In genomic region chr10:124708246-124708779, GRCh38 we compare ENCODE assay signal across 9 cellular contexts. TPM values are rescaled to one million over a fixed set of nuclear protein-coding genes. Genes with fewer than 3 reads are reported as not detected.
DNase-seq lines count a peak whose midpoint lies in the region; ATAC-seq and TF ChIP-seq lines count a peak whose summit lies in the region.
"Had no signal": no experiment of that assay in that cellular context is flagged by ENCODE, and none has a peak within 500 bp of the region (broad histone marks: within the 10 kb centered on the region; RNA-seq: fewer than 3 reads in every experiment).

No MANE protein-coding gene starts in this region.

- no peak overlapping the region for H3K4me3 ChIP-seq in gastroesophageal sphincter
- H3K4me3 ChIP-seq in sigmoid colon: no peak overlapping the region

- in situ Hi-C loops in KBM-7 (cut with MboI; ENCODE audit: low pct_unique_long_range_greater_than_20kb, low sequenced_read_pairs): no loop called here

- intact Hi-C loops in sigmoid colon (cut with DNase I): no loop called here

- WGBS in gastroesophageal sphincter (ENCODE audit: low coverage in 1 of 2), 2 donors: 20 to 39% methylated on average over 2 to 6 of the region's 9 CpGs
- WGBS in sigmoid colon, 2 donors: 45 to 67% methylated on average over 9 of the region's 9 CpGs

- H3K9me3 ChIP-seq in gastroesophageal sphincter (no peaks in the 10 kb centered on the region), sigmoid colon (no peaks in the 10 kb centered on the region)

- H3K4me1 ChIP-seq in gastroesophageal sphincter: peaks cover 6 to 85% (median 65%) of the 10 kb centered on the region in 3 donors
- peaks cover 0 to 79% (median 69%) of the 10 kb centered on the region in 4 donors for H3K4me1 ChIP-seq in sigmoid colon

- no peak for ATAC-seq in gastroesophageal sphincter
- no peak for ATAC-seq in HG02571 (IDR thresholded peaks at IDR 0.05; ENCODE audit: unreplicated experiment)

- no peaks in the 10 kb centered on the region for H3K27me3 ChIP-seq in gastroesophageal sphincter
- no peaks in the 10 kb centered on the region for H3K27me3 ChIP-seq in sigmoid colon

- peak; percentile 70 for DNase-seq in HuH-7.5 (ENCODE audit: low spot score)
- peak; percentile 50 for DNase-seq in NCI-H748 treated with DMSO at 0.1 percent for 48 hours (lab: John Stamatoyannopoulos, UW)
- DNase-seq in sigmoid colon: no peak
- DNase-seq in KBM-7: no peak
- DNase-seq in effector CD8-positive, alpha-beta T cell (lab: John Stamatoyannopoulos, UW): no peak
- no peak for DNase-seq in HCEC 1CT
- DNase-seq: stimulated activated CD4-positive, alpha-beta T cell treated with anti-CD3 and anti-CD28 coated beads, Interleukin-4, amount 100 ng/mL, for 4 hours had no signal

- H3K27ac ChIP-seq in gastroesophageal sphincter: peak overlapping the region in 3 of 4 donors; percentile 80 to 84 (median 80)
- H3K27ac ChIP-seq in sigmoid colon: peak overlapping the region; percentile 55 to 76 (median 62)

- TF ChIP-seq CTCF in gastroesophageal sphincter (IDR thresholded peaks at IDR 0.05) (no peak), sigmoid colon (IDR thresholded peaks at IDR 0.05) (no peak)

- TF ChIP-seq POLR2A in gastroesophageal sphincter (IDR thresholded peaks at IDR 0.05) (no peak), sigmoid colon (IDR thresholded peaks at IDR 0.05) (no peak)

- no peak for TF ChIP-seq EP300 in gastroesophageal sphincter (IDR thresholded peaks at IDR 0.05)
- TF ChIP-seq EP300 in sigmoid colon (IDR thresholded peaks at IDR 0.05): no peak

- H3K36me3 ChIP-seq in gastroesophageal sphincter (peaks cover 0 to 14% of the 10 kb centered on the region in 2 donors), sigmoid colon (peaks cover 0 to 25% (median 2%) of the 10 kb centered on the region in 4 donors)

RNA-seq across cellular contexts. Expression of gene FAM53B, which starts 35.9 kb away (rescaled TPM):
- total RNA-seq in gastroesophageal sphincter: 10 to 100 TPM; 24.5 to 33.0 (median 30.2) TPM
- total RNA-seq in sigmoid colon: 10 to 100 TPM; 32.3 to 36.6 (median 34.4) TPM
- polyA plus RNA-seq in sigmoid colon: 10 to 100 TPM in 2 of 3 donors, 1 to 10 TPM in 1; 9.6 to 36.4 (median 12.0) TPM

Comparison
In these comparisons a context has a peak if more than half of its experiments do, and no peak if none do; other contexts are left out.
1. DNase-seq: peak in HuH-7.5 (single experiment) and NCI-H748 treated with DMSO at 0.1 percent for 48 hours (single experiment); none in sigmoid colon (single experiment), KBM-7 (single experiment), effector CD8-positive, alpha-beta T cell (single experiment) and HCEC 1CT (single experiment).